In genomic region chr1:68330391-68330790, GRCh38 we compare ENCODE assay signal across 23 cellular contexts.
"Had no signal": no experiment of that assay in that cellular context is flagged by ENCODE, and none has a peak within 500 bp of the region (broad histone marks: within the 10 kb centered on the region; RNA-seq: fewer than 3 reads in every experiment).

No MANE protein-coding gene starts in this region.

- H3K4me1 ChIP-seq: adrenal gland, breast epithelium, Peyer's patch had no signal

- H3K9me3 ChIP-seq: adrenal gland, breast epithelium, Peyer's patch had no signal

- DNase-seq: activated CD4-positive, alpha-beta T cell treated with anti-CD3 and anti-CD28 coated beads for 4 hours; activated CD8-positive, alpha-beta memory T cell treated with anti-CD3 and anti-CD28 coated beads, Interleukin-2, amount 50 U/mL, for 4 hours; activated CD8-positive, alpha-beta T cell treated with anti-CD3 and anti-CD28 coated beads for 36 hours; activated naive CD4-positive, alpha-beta T cell treated with anti-CD3 and anti-CD28 coated beads, Interleukin-2, amount 50 U/mL, for 16 hours; activated naive CD8-positive, alpha-beta T cell treated with anti-CD3 and anti-CD28 coated beads, Interleukin-2, amount 10 ng/mL, durations not matched to agents 7 days and 5 days; activated T-cell treated with anti-CD3 and anti-CD28 coated beads, Interleukin-2, amount 50 U/mL, for 72 hours; adrenal gland; anterior cingulate cortex; caudate nucleus; NCI-H1092 treated with DMSO at 0.1 percent for 48 hours; NCI-H1417 treated with DMSO at 0.1 percent for 48 hours; NCI-H2029 treated with DMSO at 0.1 percent for 48 hours; NCI-H345; NCI-H510A; NCI-H526 treated with DMSO at 0.1 percent for 48 hours; NCI-H82; Peyer's patch; SHP77 treated with DMSO at 0.1 percent for 48 hours had no signal

- H3K4me1 Mint-ChIP-seq: activated naive CD8-positive, alpha-beta T cell treated with anti-CD3 and anti-CD28 coated beads, Interleukin-2, amount 10 ng/mL, durations not matched to agents 7 days and 5 days had no signal

- H3K9ac ChIP-seq: KMS-11 had no signal

- H3K27ac ChIP-seq: adrenal gland, breast epithelium, KMS-11, Peyer's patch had no signal

- H3K9me3 Mint-ChIP-seq: activated CD8-positive, alpha-beta T cell treated with anti-CD3 and anti-CD28 coated beads for 36 hours; activated naive CD8-positive, alpha-beta T cell treated with anti-CD3 and anti-CD28 coated beads, Interleukin-2, amount 10 ng/mL, durations not matched to agents 7 days and 5 days; T-helper 2 cell treated with Interferon-gamma antibody and Interleukin-4, amounts not matched to agents 5 μg/mL and 100 μg/mL, for 36 hours had no signal

- H3K27me3 ChIP-seq: adrenal gland, breast epithelium, MG63, Peyer's patch had no signal

- H3K36me3 ChIP-seq: adrenal gland, breast epithelium, MG63, Peyer's patch had no signal

- H3K4me3 Mint-ChIP-seq: activated CD8-positive, alpha-beta T cell treated with anti-CD3 and anti-CD28 coated beads for 36 hours; activated naive CD8-positive, alpha-beta T cell treated with anti-CD3 and anti-CD28 coated beads, Interleukin-2, amount 10 ng/mL, durations not matched to agents 7 days and 5 days; activated T-cell treated with anti-CD3 and anti-CD28 coated beads, Interleukin-2, amount 50 U/mL, for 72 hours; T-helper 2 cell treated with Interferon-gamma antibody and Interleukin-4, amounts not matched to agents 5 μg/mL and 100 μg/mL, for 36 hours had no signal

- H3K27ac Mint-ChIP-seq: activated CD8-positive, alpha-beta T cell treated with anti-CD3 and anti-CD28 coated beads for 36 hours; activated naive CD8-positive, alpha-beta T cell treated with anti-CD3 and anti-CD28 coated beads, Interleukin-2, amount 10 ng/mL, durations not matched to agents 7 days and 5 days; activated T-cell treated with anti-CD3 and anti-CD28 coated beads, Interleukin-2, amount 50 U/mL, for 72 hours; T-helper 2 cell treated with Interferon-gamma antibody and Interleukin-4, amounts not matched to agents 5 μg/mL and 100 μg/mL, for 36 hours had no signal

- ATAC-seq: activated CD4-positive, CD25-positive, alpha-beta regulatory T cell treated with anti-CD3 and anti-CD28 coated beads, Interleukin-2, amount 50 U/mL, for 24 hours; activated CD8-positive, alpha-beta T cell treated with anti-CD3 and anti-CD28 coated beads for 36 hours had no signal

- H3K4me3 ChIP-seq: adrenal gland, breast epithelium, MG63, Peyer's patch had no signal

- H3K4me2 ChIP-seq: KMS-11 had no signal

- H3K36me3 Mint-ChIP-seq: activated naive CD8-positive, alpha-beta T cell treated with anti-CD3 and anti-CD28 coated beads, Interleukin-2, amount 10 ng/mL, durations not matched to agents 7 days and 5 days had no signal
